Comparison of ENCODE assay signal across 25 cellular contexts in genomic region chr6:160634706-160635105, GRCh38. TPM values are rescaled to one million over a fixed set of nuclear protein-coding genes. Genes with fewer than 3 reads are reported as not detected.
DNase-seq lines count a peak whose midpoint lies in the region; ATAC-seq lines count a peak whose summit lies in the region.
"Had no signal": no experiment of that assay in that cellular context is flagged by ENCODE, and none has a peak within 500 bp of the region (broad histone marks: within the 10 kb centered on the region; RNA-seq: fewer than 3 reads in every experiment).

No MANE protein-coding gene starts in this region.

- CTCF ChIA-PET in activated CD8-positive, alpha-beta T cell treated with anti-CD3 and anti-CD28 coated beads, Interleukin-2, amount 10 ng/mL, durations not matched to agents 7 days and 5 days (lab: Charles Lee): no interaction called here

- no peak overlapping the region for H3K4me3 Mint-ChIP-seq in stimulated activated effector memory CD8-positive, alpha-beta T cell treated with anti-CD3 and anti-CD28 coated beads, Interleukin-12 subunit alpha, Interleukin-12 subunit beta, amount 100 ng/mL, for 72 hours
- H3K4me3 Mint-ChIP-seq in activated CD8-positive, alpha-beta T cell treated with anti-CD3 and anti-CD28 coated beads, Interleukin-2, amount 10 ng/mL, durations not matched to agents 7 days and 5 days: no peak overlapping the region
- H3K4me3 Mint-ChIP-seq: activated CD4-positive, alpha-beta memory T cell treated with anti-CD3 and anti-CD28 coated beads for 36 hours; memory B cell; WTC11 had no signal

- no peaks in the 10 kb centered on the region for H3K27me3 Mint-ChIP-seq in activated CD8-positive, alpha-beta T cell treated with anti-CD3 and anti-CD28 coated beads, Interleukin-2, amount 10 ng/mL, durations not matched to agents 7 days and 5 days (ENCODE audit: low read depth)
- H3K27me3 Mint-ChIP-seq: activated CD4-positive, alpha-beta memory T cell treated with anti-CD3 and anti-CD28 coated beads for 36 hours; memory B cell had no signal

- ATAC-seq in Right ventricle myocardium inferior (no peak), Right ventricle myocardium superior (ENCODE audit: poor library complexity) (no peak)
- ATAC-seq in stimulated activated effector memory CD8-positive, alpha-beta T cell treated with anti-CD3 and anti-CD28 coated beads, Interleukin-12 subunit alpha, Interleukin-12 subunit beta, amount 100 ng/mL, for 72 hours: peak; percentile 19
- ATAC-seq in activated CD8-positive, alpha-beta T cell treated with anti-CD3 and anti-CD28 coated beads, Interleukin-2, amount 10 ng/mL, durations not matched to agents 7 days and 5 days: no peak
- ATAC-seq: HCT116, K562, WTC11 had no signal

- POLR2A ChIA-PET in activated CD8-positive, alpha-beta T cell treated with anti-CD3 and anti-CD28 coated beads, Interleukin-2, amount 10 ng/mL, durations not matched to agents 7 days and 5 days (lab: Charles Lee): no interaction called here

- DNase-seq in Right ventricle myocardium inferior (ENCODE audit: missing footprints) (peak; percentile 45), Right ventricle myocardium superior (no peak), LoVo (ENCODE audit: low spot score) (peak; percentile 20), fibroblast of gingiva (ENCODE audit: low read depth) (peak; percentile 2), retina (no peak), H4 (ENCODE audit: low spot score) (no peak)
- DNase-seq in stimulated activated effector memory CD8-positive, alpha-beta T cell treated with anti-CD3 and anti-CD28 coated beads, Interleukin-12 subunit alpha, Interleukin-12 subunit beta, amount 100 ng/mL, for 72 hours (ENCODE audit: low spot score in 2 of 2): peak in 1 of 2 donors; percentile 54
- no peak for DNase-seq in activated CD8-positive, alpha-beta T cell treated with anti-CD3 and anti-CD28 coated beads, Interleukin-2, amount 10 ng/mL, durations not matched to agents 7 days and 5 days
- DNase-seq: activated CD4-positive, alpha-beta memory T cell treated with anti-CD3 and anti-CD28 coated beads for 36 hours; activated gamma-delta T cell treated with Interleukin-2 at 50 U/mL for 16 hours; glutamatergic neuron; MG63; NCI-H1105 treated with DMSO at 0.1 percent for 48 hours; NCI-H2029; NCI-H524 treated with DMSO at 0.1 percent for 48 hours; SIG-M5; stomach; thyroid gland had no signal

- no peaks in the 10 kb centered on the region for H3K36me3 Mint-ChIP-seq in stimulated activated effector memory CD8-positive, alpha-beta T cell treated with anti-CD3 and anti-CD28 coated beads, Interleukin-12 subunit alpha, Interleukin-12 subunit beta, amount 100 ng/mL, for 72 hours
- no peaks in the 10 kb centered on the region for H3K36me3 Mint-ChIP-seq in activated CD8-positive, alpha-beta T cell treated with anti-CD3 and anti-CD28 coated beads, Interleukin-2, amount 10 ng/mL, durations not matched to agents 7 days and 5 days (ENCODE audit: low read depth)
- H3K36me3 Mint-ChIP-seq: activated CD4-positive, alpha-beta memory T cell treated with anti-CD3 and anti-CD28 coated beads for 36 hours; memory B cell had no signal

- H3K4me1 Mint-ChIP-seq in stimulated activated effector memory CD8-positive, alpha-beta T cell treated with anti-CD3 and anti-CD28 coated beads, Interleukin-12 subunit alpha, Interleukin-12 subunit beta, amount 100 ng/mL, for 72 hours: no peaks in the 10 kb centered on the region
- no peaks in the 10 kb centered on the region for H3K4me1 Mint-ChIP-seq in activated CD8-positive, alpha-beta T cell treated with anti-CD3 and anti-CD28 coated beads, Interleukin-2, amount 10 ng/mL, durations not matched to agents 7 days and 5 days (ENCODE audit: low read depth)
- H3K4me1 Mint-ChIP-seq: memory B cell, WTC11 had no signal

- H3K27ac Mint-ChIP-seq in stimulated activated effector memory CD8-positive, alpha-beta T cell treated with anti-CD3 and anti-CD28 coated beads, Interleukin-12 subunit alpha, Interleukin-12 subunit beta, amount 100 ng/mL, for 72 hours: no peak overlapping the region
- H3K27ac Mint-ChIP-seq in activated CD8-positive, alpha-beta T cell treated with anti-CD3 and anti-CD28 coated beads, Interleukin-2, amount 10 ng/mL, durations not matched to agents 7 days and 5 days: no peak overlapping the region
- H3K27ac Mint-ChIP-seq: activated CD4-positive, alpha-beta memory T cell treated with anti-CD3 and anti-CD28 coated beads for 36 hours; memory B cell; WTC11 had no signal

- intact Hi-C loops in Right ventricle myocardium inferior (cut with DNase I) (no loop called here), Right ventricle myocardium superior (cut with DNase I) (no loop called here)

- H3K9me3 Mint-ChIP-seq in stimulated activated effector memory CD8-positive, alpha-beta T cell treated with anti-CD3 and anti-CD28 coated beads, Interleukin-12 subunit alpha, Interleukin-12 subunit beta, amount 100 ng/mL, for 72 hours: no peaks in the 10 kb centered on the region
- H3K9me3 Mint-ChIP-seq in activated CD8-positive, alpha-beta T cell treated with anti-CD3 and anti-CD28 coated beads, Interleukin-2, amount 10 ng/mL, durations not matched to agents 7 days and 5 days (ENCODE audit: insufficient read depth): no peaks in the 10 kb centered on the region
- H3K9me3 Mint-ChIP-seq: activated CD4-positive, alpha-beta memory T cell treated with anti-CD3 and anti-CD28 coated beads for 36 hours; memory B cell had no signal

RNA-seq across cellular contexts. Expression of gene LPA, which starts 29.4 kb away (rescaled TPM):
- total RNA-seq in Right ventricle myocardium inferior (not detected), Right ventricle myocardium superior (not detected)
- total RNA-seq in activated CD8-positive, alpha-beta T cell treated with anti-CD3 and anti-CD28 coated beads, Interleukin-2, amount 10 ng/mL, durations not matched to agents 7 days and 5 days: not detected
- not detected in 2 replicates for total RNA-seq in H4 (2014; rRNA removed; shearing (Covaris generic))
- total RNA-seq: activated CD4-positive, alpha-beta memory T cell treated with anti-CD3 and anti-CD28 coated beads for 36 hours; endothelial cell of umbilical vein; HT1080; posterior vena cava; stomach had no signal

Comparison
In these comparisons a context has a peak if more than half of its experiments do, and no peak if none do; other contexts are left out.
1. DNase-seq: peak in Right ventricle myocardium inferior (single experiment), LoVo (single experiment) and fibroblast of gingiva (single experiment); none in Right ventricle myocardium superior (single experiment), retina (single experiment), activated CD8-positive, alpha-beta T cell treated with anti-CD3 and anti-CD28 coated beads, Interleukin-2, amount 10 ng/mL, durations not matched to agents 7 days and 5 days (single experiment) and H4 (single experiment).